ENCODE assay signal across 2 cellular contexts in genomic region chr1:53092659-53093450, GRCh38.
TF ChIP-seq lines count a peak whose summit lies in the region.

No MANE protein-coding gene starts in this region.

TF ChIP-seq in GM23338, 12 proteins besides CTCF, POLR2A, EP300 and RAD21:
- TF ChIP-seq REST (IDR thresholded peaks at IDR 0.05; ENCODE audit: unreplicated experiment) (no peak), EZH2phosphoT487 (IDR thresholded peaks at IDR 0.05; ENCODE audit: unreplicated experiment) (no peak), STAT1 (IDR thresholded peaks at IDR 0.05; ENCODE audit: unreplicated experiment) (no peak), ZNF462 (CRISPR knock-in tag; IDR thresholded peaks at IDR 0.05) (no peak), ETS1 (IDR thresholded peaks at IDR 0.05) (no peak), NANOG (IDR thresholded peaks at IDR 0.05; ENCODE audit: borderline replicate concordance) (no peak), ZNF331 (CRISPR knock-in tag; IDR thresholded peaks at IDR 0.05; ENCODE audit: low read depth) (no peak), POLR2AphosphoS5 (IDR thresholded peaks at IDR 0.05; ENCODE audit: low read depth) (no peak), CREB1 (CRISPR knock-in tag; IDR thresholded peaks at IDR 0.05; ENCODE audit: low read depth) (no peak), EZH2 (IDR thresholded peaks at IDR 0.05; ENCODE audit: low read depth, unreplicated experiment) (no peak), JUNB (IDR thresholded peaks at IDR 0.05; ENCODE audit: unreplicated experiment) (no peak), ZNF114 (CRISPR knock-in tag; IDR thresholded peaks at IDR 0.05) (no peak)
TF ChIP-seq in GM23338: peak in this region for 0.

TF ChIP-seq in HepG2, 621 proteins besides CTCF, POLR2A, EP300 and RAD21 (continues in another document):
- TF ChIP-seq PHF5A (CRISPR knock-in tag; IDR thresholded peaks at IDR 0.05; ENCODE audit: low read depth, unreplicated experiment) (no peak), NFIB (CRISPR knock-in tag; IDR thresholded peaks at IDR 0.05; ENCODE audit: borderline replicate concordance) (no peak), REPIN1 (CRISPR knock-in tag; IDR thresholded peaks at IDR 0.05; ENCODE audit: borderline replicate concordance, low read depth) (no peak), AHR (CRISPR knock-in tag; IDR thresholded peaks at IDR 0.05) (no peak), ZNF883 (CRISPR knock-in tag; IDR thresholded peaks at IDR 0.05; ENCODE audit: not compliant biosample characterization) (no peak), HNRNPL (IDR thresholded peaks at IDR 0.05; ENCODE audit: low read depth, low read length) (0 out of 2 replicates have a peak, but pooled peaks have one; percentile 34), KDM1A (CRISPR knock-in tag; IDR thresholded peaks at IDR 0.05) (no peak), MED8 (CRISPR knock-in tag; IDR thresholded peaks at IDR 0.05; ENCODE audit: insufficient replicate concordance) (no peak), SIX1 (CRISPR knock-in tag; IDR thresholded peaks at IDR 0.05; ENCODE audit: borderline replicate concordance) (no peak), ZMYM4 (CRISPR knock-in tag; IDR thresholded peaks at IDR 0.05) (no peak), HDAC1 (CRISPR knock-in tag; IDR thresholded peaks at IDR 0.05) (peak; percentile 39; the same call in 1 of the 2 replicates), GRHL1 (CRISPR knock-in tag; conservative IDR thresholded peaks at IDR 0.05) (no peak), DRAP1 (CRISPR knock-in tag; IDR thresholded peaks at IDR 0.05) (no peak), ZBTB42 (CRISPR knock-in tag; IDR thresholded peaks at IDR 0.05) (no peak), ZNF3 (CRISPR knock-in tag; IDR thresholded peaks at IDR 0.05) (no peak), ZNF10 (CRISPR knock-in tag; IDR thresholded peaks at IDR 0.05; ENCODE audit: borderline replicate concordance, low read depth) (no peak), JARID2 (CRISPR knock-in tag; IDR thresholded peaks at IDR 0.05; ENCODE audit: insufficient replicate concordance) (no peak), FOXP4 (CRISPR knock-in tag; IDR thresholded peaks at IDR 0.05) (no peak), ZNF350 (CRISPR knock-in tag; IDR thresholded peaks at IDR 0.05; ENCODE audit: borderline replicate concordance, low read depth) (0 out of 2 replicates have a peak, but pooled peaks have one; percentile 36), CEBPZ (IDR thresholded peaks at IDR 0.05; ENCODE audit: low read length) (no peak), ZFX (CRISPR knock-in tag; IDR thresholded peaks at IDR 0.05; ENCODE audit: low read depth) (no peak), JUN (CRISPR knock-in tag; IDR thresholded peaks at IDR 0.05) (no peak), ELF4 (CRISPR knock-in tag; IDR thresholded peaks at IDR 0.05; ENCODE audit: borderline replicate concordance) (no peak), ZNF34 (CRISPR knock-in tag; IDR thresholded peaks at IDR 0.05; ENCODE audit: borderline replicate concordance) (no peak), ZSCAN31 (CRISPR knock-in tag; IDR thresholded peaks at IDR 0.05; ENCODE audit: low read depth) (no peak), ZNF720 (CRISPR knock-in tag; IDR thresholded peaks at IDR 0.05) (no peak), CREB3 (CRISPR knock-in tag; IDR thresholded peaks at IDR 0.05) (no peak), ZNF543 (CRISPR knock-in tag; IDR thresholded peaks at IDR 0.05) (no peak), ZMYM3 (CRISPR knock-in tag; IDR thresholded peaks at IDR 0.05) (0 out of 2 replicates have a peak, but pooled peaks have one; percentile 34), SYNCRIP (IDR thresholded peaks at IDR 0.05; ENCODE audit: insufficient read depth, low read depth, low read length) (no peak), ZNF773 (CRISPR knock-in tag; IDR thresholded peaks at IDR 0.05; ENCODE audit: borderline replicate concordance) (no peak), GATAD2A (CRISPR knock-in tag; IDR thresholded peaks at IDR 0.05) (no peak), HOXA7 (CRISPR knock-in tag; IDR thresholded peaks at IDR 0.05) (no peak), ZEB1 (IDR thresholded peaks at IDR 0.05; ENCODE audit: insufficient replicate concordance, low read depth) (no peak), PAWR (CRISPR knock-in tag; IDR thresholded peaks at IDR 0.05; ENCODE audit: borderline replicate concordance) (no peak)
- TF ChIP-seq, protein P1, sequence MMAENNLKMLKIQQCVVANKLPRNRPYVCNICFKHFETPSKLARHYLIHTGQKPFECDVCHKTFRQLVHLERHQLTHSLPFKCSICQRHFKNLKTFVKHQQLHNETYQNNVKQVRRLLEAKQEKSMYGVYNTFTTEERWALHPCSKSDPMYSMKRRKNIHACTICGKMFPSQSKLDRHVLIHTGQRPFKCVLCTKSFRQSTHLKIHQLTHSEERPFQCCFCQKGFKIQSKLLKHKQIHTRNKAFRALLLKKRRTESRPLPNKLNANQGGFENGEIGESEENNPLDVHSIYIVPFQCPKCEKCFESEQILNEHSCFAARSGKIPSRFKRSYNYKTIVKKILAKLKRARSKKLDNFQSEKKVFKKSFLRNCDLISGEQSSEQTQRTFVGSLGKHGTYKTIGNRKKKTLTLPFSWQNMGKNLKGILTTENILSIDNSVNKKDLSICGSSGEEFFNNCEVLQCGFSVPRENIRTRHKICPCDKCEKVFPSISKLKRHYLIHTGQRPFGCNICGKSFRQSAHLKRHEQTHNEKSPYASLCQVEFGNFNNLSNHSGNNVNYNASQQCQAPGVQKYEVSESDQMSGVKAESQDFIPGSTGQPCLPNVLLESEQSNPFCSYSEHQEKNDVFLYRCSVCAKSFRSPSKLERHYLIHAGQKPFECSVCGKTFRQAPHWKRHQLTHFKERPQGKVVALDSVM (CRISPR knock-in tag; IDR thresholded peaks at IDR 0.05): no peak
- TF ChIP-seq, protein P2, sequence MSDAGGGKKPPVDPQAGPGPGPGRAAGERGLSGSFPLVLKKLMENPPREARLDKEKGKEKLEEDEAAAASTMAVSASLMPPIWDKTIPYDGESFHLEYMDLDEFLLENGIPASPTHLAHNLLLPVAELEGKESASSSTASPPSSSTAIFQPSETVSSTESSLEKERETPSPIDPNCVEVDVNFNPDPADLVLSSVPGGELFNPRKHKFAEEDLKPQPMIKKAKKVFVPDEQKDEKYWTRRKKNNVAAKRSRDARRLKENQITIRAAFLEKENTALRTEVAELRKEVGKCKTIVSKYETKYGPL (CRISPR knock-in tag; IDR thresholded peaks at IDR 0.05): no peak
- TF ChIP-seq, protein P3, sequence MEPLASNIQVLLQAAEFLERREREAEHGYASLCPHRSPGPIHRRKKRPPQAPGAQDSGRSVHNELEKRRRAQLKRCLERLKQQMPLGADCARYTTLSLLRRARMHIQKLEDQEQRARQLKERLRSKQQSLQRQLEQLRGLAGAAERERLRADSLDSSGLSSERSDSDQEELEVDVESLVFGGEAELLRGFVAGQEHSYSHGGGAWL (CRISPR knock-in tag; IDR thresholded peaks at IDR 0.05): no peak
- TF ChIP-seq, protein P4, sequence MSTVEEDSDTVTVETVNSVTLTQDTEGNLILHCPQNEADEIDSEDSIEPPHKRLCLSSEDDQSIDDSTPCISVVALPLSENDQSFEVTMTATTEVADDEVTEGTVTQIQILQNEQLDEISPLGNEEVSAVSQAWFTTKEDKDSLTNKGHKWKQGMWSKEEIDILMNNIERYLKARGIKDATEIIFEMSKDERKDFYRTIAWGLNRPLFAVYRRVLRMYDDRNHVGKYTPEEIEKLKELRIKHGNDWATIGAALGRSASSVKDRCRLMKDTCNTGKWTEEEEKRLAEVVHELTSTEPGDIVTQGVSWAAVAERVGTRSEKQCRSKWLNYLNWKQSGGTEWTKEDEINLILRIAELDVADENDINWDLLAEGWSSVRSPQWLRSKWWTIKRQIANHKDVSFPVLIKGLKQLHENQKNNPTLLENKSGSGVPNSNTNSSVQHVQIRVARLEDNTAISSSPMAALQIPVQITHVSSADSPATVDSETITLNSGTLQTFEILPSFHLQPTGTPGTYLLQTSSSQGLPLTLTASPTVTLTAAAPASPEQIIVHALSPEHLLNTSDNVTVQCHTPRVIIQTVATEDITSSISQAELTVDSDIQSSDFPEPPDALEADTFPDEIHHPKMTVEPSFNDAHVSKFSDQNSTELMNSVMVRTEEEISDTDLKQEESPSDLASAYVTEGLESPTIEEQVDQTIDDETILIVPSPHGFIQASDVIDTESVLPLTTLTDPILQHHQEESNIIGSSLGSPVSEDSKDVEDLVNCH (CRISPR knock-in tag; IDR thresholded peaks at IDR 0.05): no peak
- TF ChIP-seq, protein P5, sequence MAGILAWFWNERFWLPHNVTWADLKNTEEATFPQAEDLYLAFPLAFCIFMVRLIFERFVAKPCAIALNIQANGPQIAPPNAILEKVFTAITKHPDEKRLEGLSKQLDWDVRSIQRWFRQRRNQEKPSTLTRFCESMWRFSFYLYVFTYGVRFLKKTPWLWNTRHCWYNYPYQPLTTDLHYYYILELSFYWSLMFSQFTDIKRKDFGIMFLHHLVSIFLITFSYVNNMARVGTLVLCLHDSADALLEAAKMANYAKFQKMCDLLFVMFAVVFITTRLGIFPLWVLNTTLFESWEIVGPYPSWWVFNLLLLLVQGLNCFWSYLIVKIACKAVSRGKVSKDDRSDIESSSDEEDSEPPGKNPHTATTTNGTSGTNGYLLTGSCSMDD (CRISPR knock-in tag; IDR thresholded peaks at IDR 0.05): no peak
